In genomic region chr11:391117-392017, GRCh38 we compare ENCODE assay signal across 17 cellular contexts. TPM values are rescaled to one million over a fixed set of nuclear protein-coding genes. Genes with fewer than 3 reads are reported as not detected.
DNase-seq lines count a peak whose midpoint lies in the region; ATAC-seq, FAIRE-seq and TF ChIP-seq lines count a peak whose summit lies in the region.
"Had no signal": no experiment of that assay in that cellular context is flagged by ENCODE, and none has a peak within 500 bp of the region (broad histone marks: within the 10 kb centered on the region; RNA-seq: fewer than 3 reads in every experiment).

No MANE protein-coding gene starts in this region.

- TF ChIP-seq RAD21 in A549 (conservative IDR thresholded peaks at IDR 0.05 in 1 of 2, IDR thresholded peaks at IDR 0.05 in 1 of 2) = no peak

- POLR2A ChIA-PET in A549 (lab: Yijun Ruan, JAX) = interaction anchor here (1.4 to 3.1 kb wide), 2 partner anchors 16 kb away, joined by 3 to 18 read pairs; no protein-coding TSS in a partner anchor

- H3K4me3 ChIP-seq in A549 = no peak overlapping the region
- H3K4me3 ChIP-seq in esophagus (ENCODE audit: low read depth in 1 of 2, low read length in 2 of 2) = peak overlapping the region; percentile 49 to 64
- no peak overlapping the region for H3K4me3 ChIP-seq in psoas muscle
- H3K4me3 ChIP-seq: SJCRH30 had no signal

- H3K27ac ChIP-seq in A549 (peak overlapping the region in 1 of 2 experiments; percentile 98; a peak in 2 of 6 replicates), esophagus (ENCODE audit: low read depth in 2 of 2, low read length in 1 of 2) (peak overlapping the region in 1 of 2 donors; percentile 62), psoas muscle (no peak overlapping the region)
- H3K27ac ChIP-seq: C4-2B, SJCRH30 had no signal

- no peak for TF ChIP-seq EP300 in A549 (IDR thresholded peaks at IDR 0.05)

- FAIRE-seq in A549 (lab: Jason Lieb, UNC) (no peak), frontal cortex (lab: Jason Lieb, UNC) (no peak)
- FAIRE-seq: H1 had no signal

- no peaks in the 10 kb centered on the region for H3K27me3 ChIP-seq in esophagus (ENCODE audit: control insufficient read depth in 1 of 2, insufficient read depth in 2 of 2, low read length in 2 of 2)
- H3K27me3 ChIP-seq in psoas muscle (ENCODE audit: insufficient read depth in 3 of 3, low read length in 2 of 3) = peaks cover 0 to 25% (median 0%) of the 10 kb centered on the region in 3 donors
- H3K27me3 ChIP-seq: SJCRH30 had no signal

- no peak for TF ChIP-seq POLR2A in A549 (IDR thresholded peaks at IDR 0.05; ENCODE audit: low read length)

- WGBS in A549 (ENCODE audit: missing lambda C conversion rate) = 90% methylated on average over 34 of the region's 38 CpGs
- 43 to 64% methylated on average over 36 to 38 of the region's 38 CpGs for WGBS in esophagus, 2 donors
- 73 to 76% (median 75%) methylated on average over 37 to 38 of the region's 38 CpGs for WGBS in psoas muscle, 3 donors

- H3K4me1 ChIP-seq in A549 (peaks cover 34% of the 10 kb centered on the region), esophagus (ENCODE audit: control insufficient read depth in 2 of 2, insufficient read depth in 2 of 2, low read length in 1 of 2) (peaks cover 0 to 6% of the 10 kb centered on the region in 2 donors), psoas muscle (no peaks in the 10 kb centered on the region)
- H3K4me1 ChIP-seq: SJCRH30 had no signal

- DNase-seq in A549 (ENCODE audit: low read depth in 1 of 2, low spot score in 1 of 2) = no peak
- DNase-seq in HT-29 (ENCODE audit: low spot score) = peak; percentile 42
- DNase-seq in middle frontal gyrus (ENCODE audit: extremely low spot score, low spot score) = no peak
- no peak for DNase-seq in frontal cortex (ENCODE audit: low spot score in 2 of 2)
- no peak for DNase-seq in psoas muscle
- DNase-seq: DMS153, HFFc6, NCI-H187, NCI-H226, NCI-H524 treated with DMSO at 0.1 percent for 48 hours, SJCRH30 had no signal

- no peak for ATAC-seq in A549
- no peak for ATAC-seq in psoas muscle

- CTCF ChIA-PET in A549 (lab: Yijun Ruan, JAX) = interaction anchor here (1.2 to 1.9 kb wide), 3 partner anchors 12 to 86 kb away, joined by 3 to 10 read pairs (median 4); no protein-coding TSS in a partner anchor

- intact Hi-C loops in psoas muscle (cut with DNase I) = no loop called here

- no peak overlapping the region for H3K4me2 ChIP-seq in A549

- TF ChIP-seq CTCF in A549 (IDR thresholded peaks at IDR 0.05) (no peak), psoas muscle (IDR thresholded peaks at IDR 0.05) (no peak)

- H3K36me3 ChIP-seq in esophagus (ENCODE audit: control insufficient read depth in 2 of 2, insufficient read depth in 2 of 2, low read length in 1 of 2) = peaks cover 0 to 3% of the 10 kb centered on the region in 2 donors
- H3K36me3 ChIP-seq in psoas muscle (ENCODE audit: insufficient read depth in 1 of 2, low read depth in 1 of 2) = no peaks in the 10 kb centered on the region
- H3K36me3 ChIP-seq: SJCRH30 had no signal

- H3K9me3 ChIP-seq in A549 (no peaks in the 10 kb centered on the region), esophagus (ENCODE audit: control insufficient read depth in 2 of 2, insufficient read depth in 1 of 2, low read depth in 1 of 2, low read length in 1 of 2) (peaks cover 0 to 2% of the 10 kb centered on the region in 2 donors), psoas muscle (peaks cover 2% of the 10 kb centered on the region)
- H3K9me3 ChIP-seq: SJCRH30 had no signal

TF ChIP-seq in A549, 52 proteins besides CTCF, POLR2A, EP300 and RAD21:
- TF ChIP-seq USF2 (IDR thresholded peaks at IDR 0.05) = no peak
- TF ChIP-seq ATOH8 (CRISPR knock-in tag; IDR thresholded peaks at IDR 0.05; ENCODE audit: low read depth) = no peak
- no peak for TF ChIP-seq HEYL (CRISPR knock-in tag; IDR thresholded peaks at IDR 0.05)
- no peak for TF ChIP-seq ESRRA (IDR thresholded peaks at IDR 0.05; ENCODE audit: borderline replicate concordance, low read length)
- TF ChIP-seq E2F6 (IDR thresholded peaks at IDR 0.05; ENCODE audit: borderline replicate concordance, low read depth) = no peak
- TF ChIP-seq BHLHE40 (IDR thresholded peaks at IDR 0.05; ENCODE audit: low read depth, low read length) = no peak
- no peak for TF ChIP-seq ZNF302 (CRISPR knock-in tag; IDR thresholded peaks at IDR 0.05)
- TF ChIP-seq JUN (IDR thresholded peaks at IDR 0.05) = no peak
- peak; percentile 18 for TF ChIP-seq ZFP36 (IDR thresholded peaks at IDR 0.05; ENCODE audit: borderline replicate concordance, partially characterized antibody)

RNA-seq across cellular contexts. Expression of gene PKP3, which starts 2.6 kb away (rescaled TPM):
- polyA plus RNA-seq in A549 (2011; rRNA removed) (12.1 and 13.9 TPM in 2 replicates), A549 (2017; fragmentation: RNase III; extraction: RNeasy Plus Mini Kit Qiagen cat#74134 plus additional on column Dnase treatment) (22.3 to 25.9 TPM (median 23.4 TPM) in 3 replicates), esophagus (100 to 1,000 TPM; 332 to 353 TPM), psoas muscle (under 1 TPM in 2 of 3 donors, not detected in 1; 0.10 to 0.13 TPM)
- 29.6 and 41.7 TPM in 2 replicates for polyA plus RNA-seq in A549 (2012; cell fraction: cytosol; rRNA removed)
- 51.5 and 77.9 TPM in 2 replicates for polyA plus RNA-seq in A549 (2012; cell fraction: nucleus; rRNA removed)
- polyA minus RNA-seq in A549 (2011; rRNA and poly(A)+ RNA removed) = 21.8 and 27.1 TPM in 2 replicates
- 284 and 306 TPM in 2 replicates for total RNA-seq in HT-29 (2014; rRNA removed; shearing (Covaris generic))
- total RNA-seq in frontal cortex (not detected), psoas muscle (under 1 TPM in 3 of 4 donors, not detected in 1; 0.15 to 0.75 (median 0.25) TPM)
- total RNA-seq: OCI-LY7, SJCRH30 had no signal
- polyA plus RNA-seq: IgD-negative memory B cell had no signal

RNA-seq across cellular contexts. Expression of gene B4GALNT4, which starts 22.1 kb away (rescaled TPM):
- polyA plus RNA-seq in A549 (2011; rRNA removed) (5.1 and 5.3 TPM in 2 replicates), A549 (2017; fragmentation: RNase III; extraction: RNeasy Plus Mini Kit Qiagen cat#74134 plus additional on column Dnase treatment) (20.4 to 28.0 TPM (median 27.5 TPM) in 3 replicates), esophagus (1 to 10 TPM; 5.0 to 5.2 TPM), psoas muscle (under 1 TPM; 0.04 to 0.27 (median 0.05) TPM)
- polyA plus RNA-seq in A549 (2012; cell fraction: cytosol; rRNA removed) = 27.5 and 33.3 TPM in 2 replicates
- polyA plus RNA-seq in A549 (2012; cell fraction: nucleus; rRNA removed) = 143 and 178 TPM in 2 replicates
- 2.2 and 2.6 TPM in 2 replicates for polyA minus RNA-seq in A549 (2011; rRNA and poly(A)+ RNA removed)
- not detected in 2 replicates for total RNA-seq in HT-29 (2014; rRNA removed; shearing (Covaris generic))
- total RNA-seq in frontal cortex (88.9 TPM), psoas muscle (under 1 TPM in 3 of 4 donors, not detected in 1; 0.06 to 0.12 (median 0.06) TPM)
- total RNA-seq: OCI-LY7, RPMI7951 had no signal
- polyA plus RNA-seq: IgD-negative memory B cell had no signal

RNA-seq across cellular contexts. Expression of gene SIGIRR, which starts 23.4 kb away (rescaled TPM):
- polyA plus RNA-seq in A549 (2011; rRNA removed) (27.7 and 27.8 TPM in 2 replicates), A549 (2017; fragmentation: RNase III; extraction: RNeasy Plus Mini Kit Qiagen cat#74134 plus additional on column Dnase treatment) (56.6 to 66.4 TPM (median 58.6 TPM) in 3 replicates), esophagus (10 to 100 TPM; 25.4 to 41.7 TPM), psoas muscle (10 to 100 TPM; 19.2 to 28.1 (median 20.3) TPM)
- 72.5 and 84.6 TPM in 2 replicates for polyA plus RNA-seq in A549 (2012; cell fraction: cytosol; rRNA removed)
- 85.6 and 86.4 TPM in 2 replicates for polyA plus RNA-seq in A549 (2012; cell fraction: nucleus; rRNA removed)
- polyA minus RNA-seq in A549 (2011; rRNA and poly(A)+ RNA removed) = 5.3 and 13.2 TPM in 2 replicates
- total RNA-seq in HT-29 (2014; rRNA removed; shearing (Covaris generic)) = 295 and 312 TPM in 2 replicates
- total RNA-seq in frontal cortex (7.3 TPM), psoas muscle (10 to 100 TPM in 3 of 4 donors, 1 to 10 TPM in 1; 9.9 to 15.9 (median 10.8) TPM)
- total RNA-seq: SJCRH30 had no signal

RNA-seq across cellular contexts. Expression of gene ANO9, which starts 50.4 kb away (rescaled TPM):
- polyA plus RNA-seq in A549 (2011; rRNA removed) = 0.66 and 0.70 TPM in 2 replicates
- 0.26 and 0.32 TPM in 2 replicates for polyA plus RNA-seq in A549 (2012; cell fraction: cytosol; rRNA removed)
- polyA plus RNA-seq in A549 (2012; cell fraction: nucleus; rRNA removed) = 6.3 and 6.6 TPM in 2 replicates
- polyA plus RNA-seq in A549 (2017; fragmentation: RNase III; extraction: RNeasy Plus Mini Kit Qiagen cat#74134 plus additional on column Dnase treatment) = 0.50 to 0.55 TPM (median 0.51 TPM) in 3 replicates
- polyA minus RNA-seq in A549 (2011; rRNA and poly(A)+ RNA removed) = 0.44 and 0.58 TPM in 2 replicates
- total RNA-seq in HT-29 (2014; rRNA removed; shearing (Covaris generic)) = 63.7 and 94.0 TPM in 2 replicates
- polyA plus RNA-seq in esophagus = 10 to 100 TPM; 18.1 to 40.4 TPM
- total RNA-seq in frontal cortex = not detected
- under 1 TPM in 3 of 4 donors, not detected in 1; 0.09 to 0.59 (median 0.46) TPM for total RNA-seq in psoas muscle
- under 1 TPM; 0.10 to 0.15 (median 0.10) TPM for polyA plus RNA-seq in psoas muscle
- total RNA-seq: HFFc6, RPMI7951 had no signal

RNA-seq across cellular contexts. Expression of gene PTDSS2, which starts 58.7 kb away (rescaled TPM):
- 23.4 and 28.9 TPM in 2 replicates for polyA plus RNA-seq in A549 (2011; rRNA removed)
- polyA plus RNA-seq in A549 (2012; cell fraction: cytosol; rRNA removed) = 43.5 and 48.7 TPM in 2 replicates
- 275 TPM in 2 replicates for polyA plus RNA-seq in A549 (2012; cell fraction: nucleus; rRNA removed)
- 34.3 to 39.4 TPM (median 38.9 TPM) in 3 replicates for polyA plus RNA-seq in A549 (2017; fragmentation: RNase III; extraction: RNeasy Plus Mini Kit Qiagen cat#74134 plus additional on column Dnase treatment)
- polyA minus RNA-seq in A549 (2011; rRNA and poly(A)+ RNA removed) = 40.7 and 47.5 TPM in 2 replicates
- total RNA-seq in HT-29 (2014; rRNA removed; shearing (Covaris generic)) = 56.6 and 63.4 TPM in 2 replicates
- polyA plus RNA-seq in esophagus = 10 to 100 TPM; 12.4 to 20.5 TPM
- 21.6 TPM for total RNA-seq in frontal cortex
- total RNA-seq in psoas muscle = 10 to 100 TPM; 15.8 to 21.1 (median 20.3) TPM
- polyA plus RNA-seq in psoas muscle = 10 to 100 TPM; 11.8 to 26.0 (median 15.4) TPM

Comparison
In these comparisons a context has a peak if more than half of its experiments do, and no peak if none do; other contexts are left out.
1. H3K4me3 ChIP-seq: peak in esophagus (2 of 2); none in A549 (single experiment) and psoas muscle (single experiment).
2. RNA of gene PKP3, which starts 2.6 kb away (total RNA-seq): 284 to 306 TPM in HT-29; 0.15 to 0.75 TPM in psoas muscle and not detected in frontal cortex (single experiment); every median in the first group is over 100 times any median in the second.
3. RNA of gene B4GALNT4, which starts 22.1 kb away (total RNA-seq): 88.9 TPM in frontal cortex (single experiment); 0.06 to 0.12 TPM in psoas muscle and not detected in HT-29; every median in the first group is over 10 times any median in the second.
4. RNA of gene SIGIRR, which starts 23.4 kb away (total RNA-seq): 295 to 312 TPM in HT-29; 9.9 to 15.9 TPM in psoas muscle and 7.3 TPM in frontal cortex (single experiment); every median in the first group is over 10 times any median in the second.